ENCODE assay signal across 16 cellular contexts in the genomic region with DNA sequence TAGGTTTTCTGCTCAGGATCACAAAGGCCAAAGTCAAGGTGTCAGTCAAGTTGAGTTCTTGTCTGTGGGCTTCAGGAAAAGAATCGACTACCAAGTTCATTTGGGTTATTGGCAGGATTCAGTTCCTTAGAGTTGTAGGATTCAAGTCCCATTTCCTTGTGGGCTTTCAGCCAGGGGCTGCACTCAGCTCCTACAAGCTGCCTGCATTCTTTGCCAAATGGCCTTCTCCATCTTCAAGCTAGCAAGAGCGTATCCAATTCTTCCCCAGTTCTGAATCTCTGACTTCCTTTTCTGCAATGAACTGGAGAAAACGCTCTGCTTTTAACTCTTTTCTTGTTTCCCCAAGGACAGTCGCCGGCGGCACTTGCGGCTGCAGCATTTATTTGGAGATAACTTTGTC.
"Had no signal": no experiment of that assay in that cellular context is flagged by ENCODE, and none has a peak within 500 bp of the region (broad histone marks: within the 10 kb centered on the region; RNA-seq: fewer than 3 reads in every experiment).

No MANE protein-coding gene starts in this region.

- H3K4me3 Mint-ChIP-seq: activated CD8-positive, alpha-beta memory T cell treated with anti-CD3 and anti-CD28 coated beads, Interleukin-2, amount 10 ng/mL, durations not matched to agents 7 days and 5 days; activated naive CD4-positive, alpha-beta T cell treated with anti-CD3 and anti-CD28 coated beads, Interleukin-2, amount 50 U/mL, for 24 hours; activated T-cell treated with anti-CD3 and anti-CD28 coated beads, Interleukin-2, amount 50 U/mL, for 24 hours; brain; natural killer cell treated with Interleukin-12 subunit alpha and Interleukin-12 subunit beta and Interleukin-15 and Interleukin-18, amount 100 ng/mL, for 72 hours had no signal

- H3K27ac Mint-ChIP-seq: activated CD8-positive, alpha-beta memory T cell treated with anti-CD3 and anti-CD28 coated beads, Interleukin-2, amount 10 ng/mL, durations not matched to agents 7 days and 5 days; activated naive CD4-positive, alpha-beta T cell treated with anti-CD3 and anti-CD28 coated beads, Interleukin-2, amount 50 U/mL, for 24 hours; activated T-cell treated with anti-CD3 and anti-CD28 coated beads, Interleukin-2, amount 50 U/mL, for 24 hours; brain; natural killer cell treated with Interleukin-12 subunit alpha and Interleukin-12 subunit beta and Interleukin-15 and Interleukin-18, amount 100 ng/mL, for 72 hours had no signal

- DNase-seq: activated CD4-positive, alpha-beta T cell treated with anti-CD3 and anti-CD28 coated beads, Interleukin-2, amount 50 U/mL, for 4 hours; activated CD8-positive, alpha-beta memory T cell treated with anti-CD3 and anti-CD28 coated beads, Interleukin-2, amount 10 ng/mL, durations not matched to agents 7 days and 5 days; activated effector memory CD4-positive, alpha-beta T cell treated with Interleukin-2 at 50 U/mL for 16 hours; activated T-cell treated with anti-CD3 and anti-CD28 coated beads, Interleukin-2, amount 50 U/mL, for 24 hours; amniotic stem cell; hippocampal formation; stimulated activated CD4-positive, alpha-beta T cell treated with anti-CD3 and anti-CD28 coated beads, Interleukin-4, amount 100 ng/mL, for 4 hours; stomach; thyroid gland; uterus had no signal

- H3K4me3 ChIP-seq: stomach, thyroid gland, uterus had no signal

- FAIRE-seq: endometrium had no signal

- H3K27me3 ChIP-seq: thyroid gland, uterus had no signal

- H3K9me3 ChIP-seq: stomach, thyroid gland, uterus had no signal

- ATAC-seq: activated CD4-positive, CD25-positive, alpha-beta regulatory T cell treated with anti-CD3 and anti-CD28 coated beads, Interleukin-2, amount 50 U/mL, for 24 hours; activated CD8-positive, alpha-beta memory T cell treated with anti-CD3 and anti-CD28 coated beads, Interleukin-2, amount 10 ng/mL, durations not matched to agents 7 days and 5 days; esophagus mucosa; natural killer cell treated with Interleukin-12 subunit alpha and Interleukin-12 subunit beta and Interleukin-15 and Interleukin-18, amount 100 ng/mL, for 72 hours had no signal

- H3K36me3 ChIP-seq: stomach, thyroid gland, uterus had no signal

- H3K4me1 Mint-ChIP-seq: activated CD8-positive, alpha-beta memory T cell treated with anti-CD3 and anti-CD28 coated beads, Interleukin-2, amount 10 ng/mL, durations not matched to agents 7 days and 5 days; activated naive CD4-positive, alpha-beta T cell treated with anti-CD3 and anti-CD28 coated beads, Interleukin-2, amount 50 U/mL, for 24 hours; brain had no signal

- H3K4me1 ChIP-seq: stomach, thyroid gland, uterus had no signal

- H3K9me3 Mint-ChIP-seq: activated naive CD4-positive, alpha-beta T cell treated with anti-CD3 and anti-CD28 coated beads, Interleukin-2, amount 50 U/mL, for 24 hours; activated T-cell treated with anti-CD3 and anti-CD28 coated beads, Interleukin-2, amount 50 U/mL, for 24 hours had no signal

- H3K36me3 Mint-ChIP-seq: activated CD8-positive, alpha-beta memory T cell treated with anti-CD3 and anti-CD28 coated beads, Interleukin-2, amount 10 ng/mL, durations not matched to agents 7 days and 5 days; activated naive CD4-positive, alpha-beta T cell treated with anti-CD3 and anti-CD28 coated beads, Interleukin-2, amount 50 U/mL, for 24 hours; brain; natural killer cell treated with Interleukin-12 subunit alpha and Interleukin-12 subunit beta and Interleukin-15 and Interleukin-18, amount 100 ng/mL, for 72 hours had no signal

- H3K27ac ChIP-seq: stomach, uterus had no signal
